ENCODE assay signal across 17 cellular contexts in genomic region chr13:40031031-40031430, GRCh38.
DNase-seq lines count a peak whose midpoint lies in the region; ATAC-seq and TF ChIP-seq lines count a peak whose summit lies in the region.
"Had no signal": no experiment of that assay in that cellular context is flagged by ENCODE, and none has a peak within 500 bp of the region (broad histone marks: within the 10 kb centered on the region; RNA-seq: fewer than 3 reads in every experiment).

No MANE protein-coding gene starts in this region.

- no peaks in the 10 kb centered on the region for H3K27me3 ChIP-seq in hepatocyte

- no peak overlapping the region for H3K27ac Mint-ChIP-seq in activated CD8-positive, alpha-beta T cell treated with anti-CD3 and anti-CD28 coated beads for 36 hours
- H3K27ac Mint-ChIP-seq: type B pancreatic cell had no signal

- H3K36me3 Mint-ChIP-seq in activated CD8-positive, alpha-beta T cell treated with anti-CD3 and anti-CD28 coated beads for 36 hours (ENCODE audit: low read depth) = peaks cover 8% of the 10 kb centered on the region
- H3K36me3 Mint-ChIP-seq: naive thymus-derived CD8-positive, alpha-beta T cell; type B pancreatic cell had no signal

- no peaks in the 10 kb centered on the region for H4K20me1 ChIP-seq in hepatocyte (ENCODE audit: insufficient read depth, poor library complexity, severe bottlenecking)

- no peak overlapping the region for H3K4me3 Mint-ChIP-seq in activated CD8-positive, alpha-beta T cell treated with anti-CD3 and anti-CD28 coated beads for 36 hours
- H3K4me3 Mint-ChIP-seq: naive thymus-derived CD8-positive, alpha-beta T cell; type B pancreatic cell had no signal

- H3K9me2 ChIP-seq in hepatocyte (replicated peaks; ENCODE audit: insufficient read depth) = no peaks in the 10 kb centered on the region

- no peaks in the 10 kb centered on the region for H3K4me1 ChIP-seq in hepatocyte (ENCODE audit: insufficient read depth)
- H3K4me1 ChIP-seq: A549 had no signal

- ATAC-seq in HG02885 (IDR thresholded peaks at IDR 0.05; ENCODE audit: poor library complexity, unreplicated experiment) = no peak
- ATAC-seq in GM21526 (IDR thresholded peaks at IDR 0.05; ENCODE audit: low FRiP score, unreplicated experiment) = no peak
- ATAC-seq in Right ventricle myocardium superior (ENCODE audit: poor library complexity) = no peak
- no peak for ATAC-seq in activated CD8-positive, alpha-beta T cell treated with anti-CD3 and anti-CD28 coated beads for 36 hours
- ATAC-seq: A549; naive thymus-derived CD8-positive, alpha-beta T cell had no signal

- DNase-seq in A172 (ENCODE audit: low spot score) (peak; percentile 81), H4 (ENCODE audit: low spot score) (peak; percentile 21), amniotic epithelial cell (ENCODE audit: low read depth) (peak; percentile 99), hepatocyte (ENCODE audit: low spot score) (peak; percentile 10), Right ventricle myocardium superior (no peak)
- no peak for DNase-seq in activated CD8-positive, alpha-beta T cell treated with anti-CD3 and anti-CD28 coated beads for 36 hours
- DNase-seq: activated CD4-positive, alpha-beta T cell treated with anti-CD3 and anti-CD28 coated beads, Interleukin-2, amount 50 U/mL, for 4 hours; activated gamma-delta T cell; cerebellar nuclear complex; erythroblast; naive thymus-derived CD8-positive, alpha-beta T cell; T-helper 2 cell had no signal

- no peak overlapping the region for H3K4me2 ChIP-seq in hepatocyte
- H3K4me2 ChIP-seq: A549 had no signal

- H3K79me2 ChIP-seq in hepatocyte = no peaks in the 10 kb centered on the region

- intact Hi-C loops in Right ventricle myocardium superior (cut with DNase I) = no loop called here
- intact Hi-C loops in activated CD8-positive, alpha-beta T cell treated with anti-CD3 and anti-CD28 coated beads for 36 hours (cut with micrococcal nuclease) = no loop called here

- peaks cover 21% of the 10 kb centered on the region for H3K4me1 Mint-ChIP-seq in activated CD8-positive, alpha-beta T cell treated with anti-CD3 and anti-CD28 coated beads for 36 hours (ENCODE audit: low read depth)

- 58% methylated on average over 4 of the region's 4 CpGs for WGBS in hepatocyte (ENCODE audit: low lambda C conversion rate, missing lambda C conversion rate)

- H3K27me3 Mint-ChIP-seq in activated CD8-positive, alpha-beta T cell treated with anti-CD3 and anti-CD28 coated beads for 36 hours = peaks cover 2% of the 10 kb centered on the region
- H3K27me3 Mint-ChIP-seq: naive thymus-derived CD8-positive, alpha-beta T cell; type B pancreatic cell had no signal

- no peak overlapping the region for H2AFZ ChIP-seq in hepatocyte

- no peak for TF ChIP-seq CTCF in hepatocyte (IDR thresholded peaks at IDR 0.05; ENCODE audit: poor library complexity)
- no peak for TF ChIP-seq CTCF in activated CD8-positive, alpha-beta T cell treated with anti-CD3 and anti-CD28 coated beads for 36 hours (IDR thresholded peaks at IDR 0.05)

- CTCF ChIA-PET in activated CD8-positive, alpha-beta T cell treated with anti-CD3 and anti-CD28 coated beads for 36 hours (lab: Charles Lee) = interaction anchor here (1.3 to 1.5 kb wide), 3 partner anchors 13 to 89 kb away, joined by 3 to 5 read pairs (median 3); no protein-coding TSS in a partner anchor

- H3K36me3 ChIP-seq in hepatocyte (replicated peaks; ENCODE audit: insufficient read depth, low read depth) = no peaks in the 10 kb centered on the region

- no peak overlapping the region for H3K4me3 ChIP-seq in hepatocyte
- H3K4me3 ChIP-seq: A549 had no signal

- POLR2A ChIA-PET in activated CD8-positive, alpha-beta T cell treated with anti-CD3 and anti-CD28 coated beads for 36 hours (lab: Charles Lee) = no interaction called here

- peaks cover 13% of the 10 kb centered on the region for H3K9me3 Mint-ChIP-seq in activated CD8-positive, alpha-beta T cell treated with anti-CD3 and anti-CD28 coated beads for 36 hours

- peak overlapping the region; percentile 38 for H3K27ac ChIP-seq in hepatocyte
- H3K27ac ChIP-seq: A549, HL-60 had no signal

- no peaks in the 10 kb centered on the region for H3K9me3 ChIP-seq in hepatocyte (ENCODE audit: low read depth)
- H3K9me3 ChIP-seq: A549 had no signal

Comparison
In these comparisons a context has a peak if more than half of its experiments do, and no peak if none do; other contexts are left out.
1. DNase-seq: peak in A172 (single experiment), H4 (single experiment), amniotic epithelial cell (single experiment) and hepatocyte (single experiment); none in Right ventricle myocardium superior (single experiment) and activated CD8-positive, alpha-beta T cell treated with anti-CD3 and anti-CD28 coated beads for 36 hours (single experiment).